ENCODE assay signal across 24 cellular contexts in genomic region chr2:862356-862687, GRCh38.
"Had no signal": no experiment of that assay in that cellular context is flagged by ENCODE, and none has a peak within 500 bp of the region (broad histone marks: within the 10 kb centered on the region; RNA-seq: fewer than 3 reads in every experiment).

No MANE protein-coding gene starts in this region.

- H3K27me3 ChIP-seq: brain microvascular endothelial cell, MG63 had no signal

- H3K27ac ChIP-seq: brain microvascular endothelial cell, cardiac muscle cell, WERI-Rb-1 had no signal

- H3K9me3 ChIP-seq: MG63, SK-N-SH had no signal

- DNase-seq: activated CD4-positive, alpha-beta memory T cell treated with anti-CD3 and anti-CD28 coated beads, Interleukin-2, amount 10 ng/mL, durations not matched to agents 7 days and 5 days; activated CD4-positive, alpha-beta T cell treated with anti-CD3 and anti-CD28 coated beads for 36 hours; activated CD4-positive, alpha-beta T cell treated with anti-CD3 and anti-CD28 coated beads, Interleukin-2, amount 50 U/mL, for 1 hour; activated CD8-positive, alpha-beta memory T cell treated with anti-CD3 and anti-CD28 coated beads, Interleukin-2, amount 50 U/mL, for 4 hours; activated gamma-delta T cell; activated naive CD4-positive, alpha-beta T cell treated with anti-CD3 and anti-CD28 coated beads, Interleukin-2, amount 10 ng/mL, durations not matched to agents 7 days and 5 days; activated naive CD8-positive, alpha-beta T cell treated with anti-CD3 and anti-CD28 coated beads for 36 hours; activated T-cell treated with anti-CD3 and anti-CD28 coated beads, Interleukin-2, amount 50 U/mL, for 1 hour; brain microvascular endothelial cell; MG63; MV-4-11; NCI-H1417 treated with DMSO at 0.1 percent for 48 hours; NCI-H1694 treated with DMSO at 0.1 percent for 48 hours; NCI-H2029 treated with DMSO at 0.1 percent for 48 hours; NCI-H510A; NCI-H526 treated with DMSO at 0.1 percent for 48 hours; NCI-H82; RPMI8226; SK-N-SH; T-helper 1 cell; WERI-Rb-1 had no signal

- H3K36me3 ChIP-seq: brain microvascular endothelial cell, cardiac muscle cell, MG63, WERI-Rb-1 had no signal

- H3K4me3 Mint-ChIP-seq: activated CD4-positive, alpha-beta memory T cell treated with anti-CD3 and anti-CD28 coated beads, Interleukin-2, amount 10 ng/mL, durations not matched to agents 7 days and 5 days; activated CD4-positive, alpha-beta T cell treated with anti-CD3 and anti-CD28 coated beads for 36 hours; activated naive CD4-positive, alpha-beta T cell treated with anti-CD3 and anti-CD28 coated beads, Interleukin-2, amount 10 ng/mL, durations not matched to agents 7 days and 5 days; activated naive CD8-positive, alpha-beta T cell treated with anti-CD3 and anti-CD28 coated beads for 36 hours; activated T-helper 1 cell treated with anti-CD3 and anti-CD28 coated beads, Interleukin-12 subunit alpha, Interleukin-12 subunit beta, Interleukin-2, Interleukin-4 antibody, amounts not matched to agents 30 ng/mL and 10 ng/mL and 1 ng/mL, durations not matched to agents 14 hours and 24 hours and 36 hours had no signal

- H3K27me3 Mint-ChIP-seq: activated CD4-positive, alpha-beta memory T cell treated with anti-CD3 and anti-CD28 coated beads, Interleukin-2, amount 10 ng/mL, durations not matched to agents 7 days and 5 days; activated CD4-positive, alpha-beta T cell treated with anti-CD3 and anti-CD28 coated beads for 36 hours had no signal

- H3K27ac Mint-ChIP-seq: activated CD4-positive, alpha-beta memory T cell treated with anti-CD3 and anti-CD28 coated beads, Interleukin-2, amount 10 ng/mL, durations not matched to agents 7 days and 5 days; activated CD4-positive, alpha-beta T cell treated with anti-CD3 and anti-CD28 coated beads for 36 hours; activated naive CD4-positive, alpha-beta T cell treated with anti-CD3 and anti-CD28 coated beads, Interleukin-2, amount 10 ng/mL, durations not matched to agents 7 days and 5 days; activated naive CD8-positive, alpha-beta T cell treated with anti-CD3 and anti-CD28 coated beads for 36 hours; activated T-helper 1 cell treated with anti-CD3 and anti-CD28 coated beads, Interleukin-12 subunit alpha, Interleukin-12 subunit beta, Interleukin-2, Interleukin-4 antibody, amounts not matched to agents 30 ng/mL and 10 ng/mL and 1 ng/mL, durations not matched to agents 14 hours and 24 hours and 36 hours had no signal

- H3K4me2 ChIP-seq: SK-N-SH had no signal

- H3K4me3 ChIP-seq: cardiac muscle cell, MG63 had no signal

- H3K36me3 Mint-ChIP-seq: activated naive CD4-positive, alpha-beta T cell treated with anti-CD3 and anti-CD28 coated beads, Interleukin-2, amount 10 ng/mL, durations not matched to agents 7 days and 5 days; activated naive CD8-positive, alpha-beta T cell treated with anti-CD3 and anti-CD28 coated beads for 36 hours had no signal

- ATAC-seq: activated CD4-positive, alpha-beta T cell treated with anti-CD3 and anti-CD28 coated beads for 36 hours; Right ventricle myocardium inferior had no signal

- H3K4me1 Mint-ChIP-seq: activated CD4-positive, alpha-beta memory T cell treated with anti-CD3 and anti-CD28 coated beads, Interleukin-2, amount 10 ng/mL, durations not matched to agents 7 days and 5 days; activated CD4-positive, alpha-beta T cell treated with anti-CD3 and anti-CD28 coated beads for 36 hours; activated naive CD8-positive, alpha-beta T cell treated with anti-CD3 and anti-CD28 coated beads for 36 hours had no signal

- H3K9me3 Mint-ChIP-seq: activated CD4-positive, alpha-beta memory T cell treated with anti-CD3 and anti-CD28 coated beads, Interleukin-2, amount 10 ng/mL, durations not matched to agents 7 days and 5 days; activated naive CD4-positive, alpha-beta T cell treated with anti-CD3 and anti-CD28 coated beads, Interleukin-2, amount 10 ng/mL, durations not matched to agents 7 days and 5 days; activated naive CD8-positive, alpha-beta T cell treated with anti-CD3 and anti-CD28 coated beads for 36 hours; activated T-helper 1 cell treated with anti-CD3 and anti-CD28 coated beads, Interleukin-12 subunit alpha, Interleukin-12 subunit beta, Interleukin-2, Interleukin-4 antibody, amounts not matched to agents 30 ng/mL and 10 ng/mL and 1 ng/mL, durations not matched to agents 14 hours and 24 hours and 36 hours had no signal

- H3K9ac ChIP-seq: SK-N-SH had no signal
